Comparison of ENCODE assay signal across 25 cellular contexts in genomic region chr2:64554117-64554516, GRCh38. TPM values are rescaled to one million over a fixed set of nuclear protein-coding genes. Genes with fewer than 3 reads are reported as not detected.
DNase-seq lines count a peak whose midpoint lies in the region; ATAC-seq and FAIRE-seq lines count a peak whose summit lies in the region.
"Had no signal": no experiment of that assay in that cellular context is flagged by ENCODE, and none has a peak within 500 bp of the region (broad histone marks: within the 10 kb centered on the region; RNA-seq: fewer than 3 reads in every experiment).

No MANE protein-coding gene starts in this region.

- no peaks in the 10 kb centered on the region for H3K9me3 Mint-ChIP-seq in activated naive CD8-positive, alpha-beta T cell (ENCODE audit: low read depth)
- no peaks in the 10 kb centered on the region for H3K9me3 Mint-ChIP-seq in activated naive CD8-positive, alpha-beta T cell treated with anti-CD3 and anti-CD28 coated beads, Interleukin-2, amount 50 U/mL, for 24 hours
- peaks cover 0 to 3% (median 0%) of the 10 kb centered on the region in 7 donors for H3K9me3 Mint-ChIP-seq in naive B cell
- no peaks in the 10 kb centered on the region for H3K9me3 Mint-ChIP-seq in CD4-positive, alpha-beta memory T cell
- no peaks in the 10 kb centered on the region for H3K9me3 Mint-ChIP-seq in stimulated activated naive CD8-positive, alpha-beta T cell treated with anti-CD3 and anti-CD28 coated beads, Interleukin-15, amount 100 ng/mL, for 72 hours
- H3K9me3 Mint-ChIP-seq: CD4-positive, CD25-positive, alpha-beta regulatory T cell; HFFc6 had no signal

- H3K36me3 ChIP-seq in CD4-positive, alpha-beta memory T cell (ENCODE audit: insufficient read depth, low read length) = no peaks in the 10 kb centered on the region
- H3K36me3 ChIP-seq: HAP-1 had no signal

- POLR2A ChIA-PET in CD4-positive, alpha-beta memory T cell (lab: Charles Lee; ENCODE audit: partially characterized antibody) = interaction anchor here (1.4 kb wide), 1 partner anchor 30 kb away, joined by 5 read pairs; the partner anchor contains the start of gene AFTPH

- H3K27ac ChIP-seq in CD4-positive, alpha-beta memory T cell (ENCODE audit: low read depth, low read length) = no peak overlapping the region
- H3K27ac ChIP-seq: 22Rv1, BLaER1, C4-2B had no signal

- H3K4me3 Mint-ChIP-seq in activated naive CD8-positive, alpha-beta T cell = no peak overlapping the region
- H3K4me3 Mint-ChIP-seq in activated naive CD8-positive, alpha-beta T cell treated with anti-CD3 and anti-CD28 coated beads, Interleukin-2, amount 50 U/mL, for 24 hours = no peak overlapping the region
- no peak overlapping the region for H3K4me3 Mint-ChIP-seq in naive B cell
- no peak overlapping the region for H3K4me3 Mint-ChIP-seq in CD4-positive, alpha-beta memory T cell
- H3K4me3 Mint-ChIP-seq in stimulated activated naive CD8-positive, alpha-beta T cell treated with anti-CD3 and anti-CD28 coated beads, Interleukin-15, amount 100 ng/mL, for 72 hours = no peak overlapping the region
- H3K4me3 Mint-ChIP-seq: B cell; CD4-positive, CD25-positive, alpha-beta regulatory T cell; CD8-positive, alpha-beta memory T cell; HFFc6 had no signal

- peaks cover 12% of the 10 kb centered on the region for H3K36me3 Mint-ChIP-seq in activated naive CD8-positive, alpha-beta T cell
- H3K36me3 Mint-ChIP-seq in activated naive CD8-positive, alpha-beta T cell treated with anti-CD3 and anti-CD28 coated beads, Interleukin-2, amount 50 U/mL, for 24 hours (ENCODE audit: low read depth) = peaks cover 26% of the 10 kb centered on the region
- peaks cover 0 to 18% of the 10 kb centered on the region in 2 donors for H3K36me3 Mint-ChIP-seq in naive B cell
- H3K36me3 Mint-ChIP-seq in CD4-positive, alpha-beta memory T cell = peaks cover 25 to 27% of the 10 kb centered on the region in 2 donors

- no peak for FAIRE-seq in urothelium cell line (lab: Jason Lieb, UNC)
- FAIRE-seq: A204.1, D721Med, GM12891, GM18507 had no signal

- H3K4me1 ChIP-seq in CD4-positive, alpha-beta memory T cell (ENCODE audit: insufficient read depth, low read length) = no peaks in the 10 kb centered on the region
- H3K4me1 ChIP-seq: BLaER1 had no signal

- H3K27me3 Mint-ChIP-seq in activated naive CD8-positive, alpha-beta T cell = no peaks in the 10 kb centered on the region
- H3K27me3 Mint-ChIP-seq in activated naive CD8-positive, alpha-beta T cell treated with anti-CD3 and anti-CD28 coated beads, Interleukin-2, amount 50 U/mL, for 24 hours = no peaks in the 10 kb centered on the region
- no peaks in the 10 kb centered on the region for H3K27me3 Mint-ChIP-seq in naive B cell
- H3K27me3 Mint-ChIP-seq in CD4-positive, alpha-beta memory T cell = no peaks in the 10 kb centered on the region
- H3K27me3 Mint-ChIP-seq in stimulated activated naive CD8-positive, alpha-beta T cell treated with anti-CD3 and anti-CD28 coated beads, Interleukin-15, amount 100 ng/mL, for 72 hours = no peaks in the 10 kb centered on the region
- H3K27me3 Mint-ChIP-seq: B cell; CD4-positive, CD25-positive, alpha-beta regulatory T cell; CD8-positive, alpha-beta memory T cell had no signal

- H3K4me3 ChIP-seq in CD4-positive, alpha-beta memory T cell (ENCODE audit: low read length in 2 of 2) = no peak overlapping the region
- H3K4me3 ChIP-seq: BLaER1, HAP-1 had no signal

- peak overlapping the region; percentile 6 for H3K27ac Mint-ChIP-seq in activated naive CD8-positive, alpha-beta T cell
- H3K27ac Mint-ChIP-seq in activated naive CD8-positive, alpha-beta T cell treated with anti-CD3 and anti-CD28 coated beads, Interleukin-2, amount 50 U/mL, for 24 hours = no peak overlapping the region
- peak overlapping the region in 4 of 6 donors; percentile 12 to 66 (median 23) for H3K27ac Mint-ChIP-seq in naive B cell
- no peak overlapping the region for H3K27ac Mint-ChIP-seq in CD4-positive, alpha-beta memory T cell
- no peak overlapping the region for H3K27ac Mint-ChIP-seq in stimulated activated naive CD8-positive, alpha-beta T cell treated with anti-CD3 and anti-CD28 coated beads, Interleukin-15, amount 100 ng/mL, for 72 hours
- H3K27ac Mint-ChIP-seq: B cell, HFFc6 had no signal

- intact Hi-C loops in left colon (cut with DNase I, micrococcal nuclease) = loop anchor here in 1 of 2 donors (10.0 kb wide), 1 partner anchor 219 kb away; no protein-coding TSS in a partner anchor
- intact Hi-C loops in CD4-positive, alpha-beta memory T cell (cut with micrococcal nuclease) = no loop called here

- no peak for DNase-seq in activated naive CD8-positive, alpha-beta T cell treated with anti-CD3 and anti-CD28 coated beads, Interleukin-2, amount 50 U/mL, for 24 hours
- DNase-seq in left colon (no peak), naive B cell (no peak), urothelium cell line (ENCODE audit: low spot score) (no peak)
- no peak for DNase-seq in CD4-positive, alpha-beta memory T cell
- no peak for DNase-seq in stimulated activated naive CD8-positive, alpha-beta T cell treated with anti-CD3 and anti-CD28 coated beads, Interleukin-15, amount 100 ng/mL, for 72 hours
- DNase-seq: CD4-positive, CD25-positive, alpha-beta regulatory T cell; CD8-positive, alpha-beta memory T cell; DMS 273 treated with DMSO at 0.1 percent for 48 hours; DMS79; EL; GDM1; GOT3; HFFc6 had no signal

- H3K27me3 ChIP-seq in CD4-positive, alpha-beta memory T cell (ENCODE audit: insufficient read depth, low read length) = no peaks in the 10 kb centered on the region
- H3K27me3 ChIP-seq: BLaER1 had no signal

- H3K4me1 Mint-ChIP-seq in activated naive CD8-positive, alpha-beta T cell (ENCODE audit: low read depth) = peaks cover 6% of the 10 kb centered on the region
- H3K4me1 Mint-ChIP-seq in activated naive CD8-positive, alpha-beta T cell treated with anti-CD3 and anti-CD28 coated beads, Interleukin-2, amount 50 U/mL, for 24 hours = peaks cover 8% of the 10 kb centered on the region
- peaks cover 11 to 19% (median 13%) of the 10 kb centered on the region in 3 donors for H3K4me1 Mint-ChIP-seq in naive B cell
- H3K4me1 Mint-ChIP-seq in CD4-positive, alpha-beta memory T cell = peaks cover 0 to 31% (median 8%) of the 10 kb centered on the region in 4 donors
- H3K4me1 Mint-ChIP-seq in stimulated activated naive CD8-positive, alpha-beta T cell treated with anti-CD3 and anti-CD28 coated beads, Interleukin-15, amount 100 ng/mL, for 72 hours = peaks cover 8% of the 10 kb centered on the region

- CTCF ChIA-PET in CD4-positive, alpha-beta memory T cell (lab: Charles Lee; ENCODE audit: partially characterized antibody) = interaction anchor here (1.2 to 1.9 kb wide), 2 partner anchors 30 to 66 kb away, joined by 4 to 11 read pairs; partner anchors contain the start of gene AFTPH

- ATAC-seq in activated naive CD8-positive, alpha-beta T cell treated with anti-CD3 and anti-CD28 coated beads, Interleukin-2, amount 50 U/mL, for 24 hours = no peak
- ATAC-seq in left colon (peak; percentile 52), naive B cell (ENCODE audit: low read depth in 2 of 2) (no peak), GM18907 (IDR thresholded peaks at IDR 0.05; ENCODE audit: unreplicated experiment) (no peak)
- no peak for ATAC-seq in stimulated activated naive CD8-positive, alpha-beta T cell treated with anti-CD3 and anti-CD28 coated beads, Interleukin-15, amount 100 ng/mL, for 72 hours

- H3K9me3 ChIP-seq in CD4-positive, alpha-beta memory T cell (ENCODE audit: control insufficient read depth in 1 of 2, low read length in 2 of 2) = no peaks in the 10 kb centered on the region
- H3K9me3 ChIP-seq: HAP-1 had no signal

RNA-seq across cellular contexts. Expression of gene AFTPH, which starts 30.0 kb away (rescaled TPM):
- 10 to 100 TPM; 57.9 to 59.7 TPM for total RNA-seq in left colon
- polyA plus RNA-seq in naive B cell (ENCODE audit: low read depth in 6 of 6) = 10 to 100 TPM; 48.2 to 77.9 (median 57.2) TPM
- total RNA-seq in CD4-positive, alpha-beta memory T cell = 10 to 100 TPM; 48.3 to 48.9 TPM
- 10 to 100 TPM; 22.8 to 29.0 TPM for polyA plus RNA-seq in CD4-positive, alpha-beta memory T cell

Comparison
In these comparisons a context has a peak if more than half of its experiments do, and no peak if none do; other contexts are left out.
1. H3K27ac Mint-ChIP-seq: peak in activated naive CD8-positive, alpha-beta T cell (single experiment) and naive B cell (4 of 6); none in activated naive CD8-positive, alpha-beta T cell treated with anti-CD3 and anti-CD28 coated beads, Interleukin-2, amount 50 U/mL, for 24 hours (single experiment), CD4-positive, alpha-beta memory T cell (0 of 7) and stimulated activated naive CD8-positive, alpha-beta T cell treated with anti-CD3 and anti-CD28 coated beads, Interleukin-15, amount 100 ng/mL, for 72 hours (0 of 2).